Comparison of ENCODE assay signal across 29 cellular contexts in the genomic region with DNA sequence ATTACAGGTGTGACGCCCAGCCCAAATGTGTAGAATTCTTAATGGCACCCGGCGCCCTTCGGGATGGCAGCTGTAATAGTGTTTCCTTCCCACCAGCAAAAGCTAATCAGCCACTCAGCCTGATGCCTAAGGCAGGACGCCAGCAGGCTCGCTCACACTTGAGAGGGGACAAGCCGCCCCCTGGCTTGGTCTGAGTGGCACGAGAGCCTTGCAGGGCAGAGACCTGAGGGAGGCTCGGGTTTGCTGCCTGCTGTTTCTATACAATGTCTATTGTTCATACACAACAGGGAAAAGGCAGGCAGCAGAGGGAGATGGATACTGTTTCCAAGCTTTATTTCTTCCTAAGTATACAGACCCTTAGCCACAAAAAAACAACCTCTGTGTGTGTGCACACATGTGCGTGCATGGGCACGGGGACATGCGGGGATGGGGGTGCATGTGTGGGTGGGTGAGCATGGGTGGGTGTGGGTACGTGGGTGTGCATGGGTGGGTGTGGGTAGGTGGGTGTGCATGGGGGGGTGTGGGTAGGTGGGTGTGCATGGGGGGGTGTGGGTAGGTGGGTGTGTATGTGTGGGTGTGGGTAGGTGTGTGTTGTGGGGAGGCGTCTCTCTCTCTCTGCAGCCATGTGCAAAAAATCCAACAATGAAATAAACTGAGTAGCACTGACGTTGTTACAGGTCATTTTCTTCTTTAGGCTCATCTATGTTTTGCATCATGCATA. TPM values are rescaled to one million over a fixed set of nuclear protein-coding genes. Genes with fewer than 3 reads are reported as not detected.
DNase-seq lines count a peak whose midpoint lies in the region; ATAC-seq, FAIRE-seq and TF ChIP-seq lines count a peak whose summit lies in the region.
"Had no signal": no experiment of that assay in that cellular context is flagged by ENCODE, and none has a peak within 500 bp of the region (broad histone marks: within the 10 kb centered on the region; RNA-seq: fewer than 3 reads in every experiment).

No MANE protein-coding gene starts in this region.

- intact Hi-C loops in Right ventricle myocardium inferior (cut with DNase I) (no loop called here), left ventricle myocardium inferior (cut with micrococcal nuclease) (no loop called here)

- H3K9me3 ChIP-seq in right atrium auricular region (peaks cover 0 to 11% of the 10 kb centered on the region in 2 donors), left ventricle myocardium inferior (replicated peaks) (peaks cover 18% of the 10 kb centered on the region)
- H3K9me3 ChIP-seq: BE2C, Caco-2, gastrocnemius medialis had no signal

- H3K4me3 ChIP-seq in right atrium auricular region (no peak overlapping the region), left ventricle myocardium inferior (no peak overlapping the region)
- H3K4me3 ChIP-seq: coronary artery, esophagus squamous epithelium, gastrocnemius medialis, spleen, stomach had no signal

- H3K4me1 ChIP-seq in right atrium auricular region = no peaks in the 10 kb centered on the region
- peaks cover 8% of the 10 kb centered on the region for H3K4me1 ChIP-seq in left ventricle myocardium inferior
- H3K4me1 ChIP-seq: BE2C, Caco-2, esophagus squamous epithelium, gastrocnemius medialis, stomach had no signal

- H3K36me3 ChIP-seq in right atrium auricular region = no peaks in the 10 kb centered on the region
- H3K36me3 ChIP-seq in left ventricle myocardium inferior = no peaks in the 10 kb centered on the region
- H3K36me3 ChIP-seq: BE2C, esophagus squamous epithelium, gastrocnemius medialis, spleen, stomach had no signal

- DNase-seq in Right ventricle myocardium inferior (ENCODE audit: missing footprints) = peak; percentile 68
- no peak for DNase-seq in right atrium auricular region (ENCODE audit: low spot score)
- DNase-seq in NCI-H2227 treated with DMSO at 0.1 percent for 48 hours (lab: John Stamatoyannopoulos, UW) = peak; percentile 41
- DNase-seq in left ventricle myocardium inferior = peak; percentile 54
- DNase-seq in urothelium cell line (ENCODE audit: low spot score) = no peak
- DNase-seq in activated CD8-positive, alpha-beta memory T cell treated with anti-CD3 and anti-CD28 coated beads, Interleukin-2, amount 50 U/mL, for 48 hours = no peak
- DNase-seq: activated CD8-positive, alpha-beta T cell treated with anti-CD3 and anti-CD28 coated beads, Interleukin-2, amount 10 ng/mL, durations not matched to agents 7 days and 5 days; activated naive CD4-positive, alpha-beta T cell; activated T-cell treated with anti-CD3 and anti-CD28 coated beads, Interleukin-2, amount 50 U/mL, for 24 hours; amniotic stem cell; BE2C; Caco-2; esophagus squamous epithelium; gastrocnemius medialis; NCI-H1436; nucleus accumbens; spleen; stimulated activated CD4-positive, alpha-beta T cell treated with anti-CD3 and anti-CD28 coated beads, Interleukin-4, amount 100 ng/mL, for 4 hours; stomach; trophoblast cell had no signal

- ATAC-seq in Right ventricle myocardium inferior (peak; percentile 73), HG03442 (IDR thresholded peaks at IDR 0.05; ENCODE audit: unreplicated experiment) (no peak), GM18868 (IDR thresholded peaks at IDR 0.05; ENCODE audit: unreplicated experiment) (no peak)
- ATAC-seq: activated CD8-positive, alpha-beta T cell treated with anti-CD3 and anti-CD28 coated beads, Interleukin-2, amount 10 ng/mL, durations not matched to agents 7 days and 5 days; gastrocnemius medialis had no signal

- no peak for TF ChIP-seq CTCF in right atrium auricular region (IDR thresholded peaks at IDR 0.05)
- TF ChIP-seq CTCF in left ventricle myocardium inferior (IDR thresholded peaks at IDR 0.05; ENCODE audit: borderline replicate concordance) = no peak

- H3K27ac ChIP-seq in right atrium auricular region = no peak overlapping the region
- H3K27ac ChIP-seq in left ventricle myocardium inferior (replicated peaks) = no peak overlapping the region
- H3K27ac ChIP-seq: coronary artery, esophagus squamous epithelium, gastrocnemius medialis, spleen, stomach had no signal

- H3K27me3 ChIP-seq in right atrium auricular region (no peaks in the 10 kb centered on the region), left ventricle myocardium inferior (ENCODE audit: low read depth) (peaks cover 1% of the 10 kb centered on the region)
- H3K27me3 ChIP-seq: BE2C, gastrocnemius medialis had no signal

- peak; percentile 58 for FAIRE-seq in urothelium cell line (lab: Jason Lieb, UNC)
- FAIRE-seq: bronchial epithelial cell, keratinocyte had no signal

RNA-seq across cellular contexts. Expression of a gene that starts 10.0 kb away (rescaled TPM):
- total RNA-seq in Right ventricle myocardium inferior = 3.1 TPM
- total RNA-seq in right atrium auricular region = not detected
- not detected for total RNA-seq in left ventricle myocardium inferior
- total RNA-seq: A673; activated CD8-positive, alpha-beta T cell treated with anti-CD3 and anti-CD28 coated beads, Interleukin-2, amount 10 ng/mL, durations not matched to agents 7 days and 5 days; bronchial epithelial cell; Daoy; esophagus squamous epithelium; gastrocnemius medialis; lung microvascular endothelial cell; NCI-H460; spleen; stomach had no signal

Comparison
In these comparisons a context has a peak if more than half of its experiments do, and no peak if none do; other contexts are left out.
1. DNase-seq: peak in Right ventricle myocardium inferior (single experiment), NCI-H2227 treated with DMSO at 0.1 percent for 48 hours (single experiment) and left ventricle myocardium inferior (single experiment); none in right atrium auricular region (single experiment), urothelium cell line (single experiment) and activated CD8-positive, alpha-beta memory T cell treated with anti-CD3 and anti-CD28 coated beads, Interleukin-2, amount 50 U/mL, for 48 hours (single experiment).